ENCODE assay signal across 20 cellular contexts in the genomic region with DNA sequence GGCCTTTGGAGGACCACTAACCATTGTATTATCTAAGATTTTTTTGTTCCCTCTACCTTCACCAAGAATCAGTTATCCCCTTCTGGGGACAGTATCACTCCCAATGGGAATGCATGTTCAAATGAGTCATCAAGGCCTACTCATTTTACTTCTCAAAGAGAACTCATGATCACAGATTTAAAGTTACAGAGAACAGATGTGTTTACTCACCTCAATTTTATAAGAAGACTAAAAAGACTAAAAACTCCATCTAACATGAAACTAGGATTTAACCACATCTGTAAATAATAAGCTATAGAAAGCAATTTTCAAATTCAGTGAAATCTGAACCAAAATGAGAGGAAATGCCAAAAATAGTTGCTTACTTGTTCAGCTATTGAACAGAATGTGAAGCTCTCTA.
DNase-seq lines count a peak whose midpoint lies in the region; ATAC-seq and TF ChIP-seq lines count a peak whose summit lies in the region.
"Had no signal": no experiment of that assay in that cellular context is flagged by ENCODE, and none has a peak within 500 bp of the region (broad histone marks: within the 10 kb centered on the region; RNA-seq: fewer than 3 reads in every experiment).

No MANE protein-coding gene starts in this region.

- H2BK12ac ChIP-seq in mesenchymal stem cell (ENCODE audit: low read length in 2 of 2): no peak overlapping the region

- H3K36me3 Mint-ChIP-seq in activated naive CD4-positive, alpha-beta T cell treated with anti-CD3 and anti-CD28 coated beads for 36 hours (ENCODE audit: low read depth): no peaks in the 10 kb centered on the region
- no peaks in the 10 kb centered on the region for H3K36me3 Mint-ChIP-seq in type B pancreatic cell
- H3K36me3 Mint-ChIP-seq: activated naive CD8-positive, alpha-beta T cell treated with anti-CD3 and anti-CD28 coated beads, Interleukin-2, amount 10 ng/mL, durations not matched to agents 7 days and 5 days had no signal

- no peak overlapping the region for H2AFZ ChIP-seq in mesenchymal stem cell (ENCODE audit: low read depth, low read length)

- no peak overlapping the region for H2BK120ac ChIP-seq in mesenchymal stem cell (ENCODE audit: low read depth, low read length)

- H3K27me3 Mint-ChIP-seq in activated naive CD4-positive, alpha-beta T cell treated with anti-CD3 and anti-CD28 coated beads for 36 hours (ENCODE audit: low read depth): peaks cover 4% of the 10 kb centered on the region
- no peaks in the 10 kb centered on the region for H3K27me3 Mint-ChIP-seq in type B pancreatic cell

- no peak for ATAC-seq in upper lobe of right lung
- ATAC-seq: activated CD4-positive, alpha-beta T cell treated with anti-CD3 and anti-CD28 coated beads for 36 hours; left lobe of liver; Right ventricle myocardium inferior had no signal

- no peak overlapping the region for H3K23ac ChIP-seq in mesenchymal stem cell (ENCODE audit: low read length in 2 of 2)

- H3K4ac ChIP-seq in mesenchymal stem cell (ENCODE audit: low read depth in 1 of 2, low read length in 2 of 2): no peak overlapping the region

- peak overlapping the region; percentile 19 for H2BK5ac ChIP-seq in mesenchymal stem cell (ENCODE audit: low read depth, low read length, poor library complexity, severe bottlenecking)

- TF ChIP-seq CTCF in AG09309 (IDR thresholded peaks at IDR 0.05; ENCODE audit: control insufficient read depth, insufficient read depth, low read depth, low read length, missing control alignments) (no peak), upper lobe of right lung (IDR thresholded peaks at IDR 0.05) (no peak), type B pancreatic cell (conservative IDR thresholded peaks at IDR 0.05) (no peak)

- no peaks in the 10 kb centered on the region for H3K79me1 ChIP-seq in mesenchymal stem cell (replicated peaks; ENCODE audit: low read length, poor library complexity, severe bottlenecking)

- H3K4me1 Mint-ChIP-seq in activated naive CD4-positive, alpha-beta T cell treated with anti-CD3 and anti-CD28 coated beads for 36 hours (ENCODE audit: low read depth): no peaks in the 10 kb centered on the region
- no peaks in the 10 kb centered on the region for H3K4me1 Mint-ChIP-seq in type B pancreatic cell (ENCODE audit: unreplicated experiment)
- H3K4me1 Mint-ChIP-seq: activated CD4-positive, alpha-beta T cell treated with anti-CD3 and anti-CD28 coated beads for 36 hours; activated naive CD8-positive, alpha-beta T cell treated with anti-CD3 and anti-CD28 coated beads, Interleukin-2, amount 10 ng/mL, durations not matched to agents 7 days and 5 days had no signal

- peak overlapping the region; percentile 35 for H3K9ac ChIP-seq in mesenchymal stem cell (ENCODE audit: low read length)
- H3K9ac ChIP-seq: BLaER1, KMS-11 had no signal

- CTCF ChIA-PET in activated naive CD4-positive, alpha-beta T cell treated with anti-CD3 and anti-CD28 coated beads for 36 hours (lab: Charles Lee): no interaction called here

- peak overlapping the region; percentile 65 for H3K27ac ChIP-seq in caudate nucleus (ENCODE audit: low read depth, low read length)
- no peak overlapping the region for H3K27ac ChIP-seq in mesenchymal stem cell (ENCODE audit: low read length, poor library complexity, severe bottlenecking)
- H3K27ac ChIP-seq in upper lobe of right lung: no peak overlapping the region
- H3K27ac ChIP-seq: BLaER1, colonic mucosa, KMS-11 had no signal

- H3K9me3 Mint-ChIP-seq in activated naive CD4-positive, alpha-beta T cell treated with anti-CD3 and anti-CD28 coated beads for 36 hours: no peaks in the 10 kb centered on the region
- H3K9me3 Mint-ChIP-seq in type B pancreatic cell: no peaks in the 10 kb centered on the region
- H3K9me3 Mint-ChIP-seq: activated naive CD8-positive, alpha-beta T cell treated with anti-CD3 and anti-CD28 coated beads, Interleukin-2, amount 10 ng/mL, durations not matched to agents 7 days and 5 days; T-helper 2 cell treated with Interferon-gamma antibody and Interleukin-4, amounts not matched to agents 5 μg/mL and 100 μg/mL, for 36 hours had no signal

- H3K27ac Mint-ChIP-seq in activated naive CD4-positive, alpha-beta T cell treated with anti-CD3 and anti-CD28 coated beads for 36 hours: no peak overlapping the region
- no peak overlapping the region for H3K27ac Mint-ChIP-seq in type B pancreatic cell
- H3K27ac Mint-ChIP-seq: activated CD4-positive, alpha-beta T cell treated with anti-CD3 and anti-CD28 coated beads for 36 hours; activated naive CD8-positive, alpha-beta T cell treated with anti-CD3 and anti-CD28 coated beads, Interleukin-2, amount 10 ng/mL, durations not matched to agents 7 days and 5 days; T-helper 2 cell treated with Interferon-gamma antibody and Interleukin-4, amounts not matched to agents 5 μg/mL and 100 μg/mL, for 36 hours had no signal

- H3K4me1 ChIP-seq in mesenchymal stem cell (ENCODE audit: control insufficient read depth, insufficient read depth, low read depth, low read length) (no peaks in the 10 kb centered on the region), upper lobe of right lung (no peaks in the 10 kb centered on the region)
- H3K4me1 ChIP-seq: BLaER1, colonic mucosa had no signal

- H4K91ac ChIP-seq in mesenchymal stem cell (ENCODE audit: low read length): no peak overlapping the region

- no peak overlapping the region for H3K18ac ChIP-seq in mesenchymal stem cell (ENCODE audit: low read depth in 1 of 2, low read length in 2 of 2)

- no peak overlapping the region for H3K4me2 ChIP-seq in mesenchymal stem cell (ENCODE audit: low read length, poor library complexity, severe bottlenecking)
- H3K4me2 ChIP-seq: BLaER1, KMS-11 had no signal

- H3K4me3 ChIP-seq in AG09309 (ENCODE audit: control insufficient read depth, low read depth, low read length): no peak overlapping the region
- H3K4me3 ChIP-seq in mesenchymal stem cell (ENCODE audit: insufficient read depth in 1 of 2, low read depth in 1 of 2, low read length in 2 of 2): no peak overlapping the region
- H3K4me3 ChIP-seq in upper lobe of right lung: no peak overlapping the region
- H3K4me3 ChIP-seq: BLaER1, colonic mucosa had no signal

- H3K27me3 ChIP-seq in mesenchymal stem cell (ENCODE audit: control insufficient read depth in 1 of 2, insufficient read depth in 1 of 2, low read length in 2 of 2): no peaks in the 10 kb centered on the region
- no peaks in the 10 kb centered on the region for H3K27me3 ChIP-seq in upper lobe of right lung
- H3K27me3 ChIP-seq: BLaER1, colonic mucosa had no signal

- H3K4me3 Mint-ChIP-seq in activated naive CD4-positive, alpha-beta T cell treated with anti-CD3 and anti-CD28 coated beads for 36 hours: no peak overlapping the region
- H3K4me3 Mint-ChIP-seq in type B pancreatic cell: no peak overlapping the region
- H3K4me3 Mint-ChIP-seq: activated CD4-positive, alpha-beta T cell treated with anti-CD3 and anti-CD28 coated beads for 36 hours; activated naive CD8-positive, alpha-beta T cell treated with anti-CD3 and anti-CD28 coated beads, Interleukin-2, amount 10 ng/mL, durations not matched to agents 7 days and 5 days; T-helper 2 cell treated with Interferon-gamma antibody and Interleukin-4, amounts not matched to agents 5 μg/mL and 100 μg/mL, for 36 hours had no signal

- DNase-seq in AG09309 (ENCODE audit: low read depth) (peak; percentile 21), HT1080 (ENCODE audit: low read depth) (peak; percentile 48), caudate nucleus (lab: John Stamatoyannopoulos, UW) (peak in 1 of 61 donors; percentile 11), mesenchymal stem cell (no peak), upper lobe of right lung (no peak), NCI-H1694 treated with DMSO at 0.1 percent for 48 hours (lab: John Stamatoyannopoulos, UW) (no peak), type B pancreatic cell (ENCODE audit: extremely low spot score, unreplicated experiment) (no peak)
- no peak for DNase-seq in activated naive CD4-positive, alpha-beta T cell treated with anti-CD3 and anti-CD28 coated beads for 36 hours
- DNase-seq: activated CD4-positive, alpha-beta T cell treated with anti-CD3 and anti-CD28 coated beads for 36 hours; activated naive CD8-positive, alpha-beta T cell treated with anti-CD3 and anti-CD28 coated beads, Interleukin-2, amount 10 ng/mL, durations not matched to agents 7 days and 5 days; colonic mucosa; erythroblast; H7; NCI-H1436; NK-92 treated with Interleukin-12 subunit alpha and Interleukin-12 subunit beta, amount 100 ng/mL, for 24 hours had no signal

- no peak overlapping the region for H4K8ac ChIP-seq in mesenchymal stem cell (ENCODE audit: low read length)

- no peaks in the 10 kb centered on the region for H3K9me3 ChIP-seq in mesenchymal stem cell (ENCODE audit: control insufficient read depth, low read length)
- H3K9me3 ChIP-seq in upper lobe of right lung: no peaks in the 10 kb centered on the region
- H3K9me3 ChIP-seq: BLaER1, colonic mucosa had no signal

- H3K36me3 ChIP-seq in mesenchymal stem cell (ENCODE audit: control insufficient read depth in 1 of 2, insufficient read depth in 2 of 2, low read depth in 1 of 2, low read length in 2 of 2) (no peaks in the 10 kb centered on the region), upper lobe of right lung (no peaks in the 10 kb centered on the region)
- H3K36me3 ChIP-seq: BLaER1, colonic mucosa had no signal

- intact Hi-C loops in upper lobe of right lung (cut with DNase I): no loop called here
- intact Hi-C loops in activated naive CD4-positive, alpha-beta T cell treated with anti-CD3 and anti-CD28 coated beads for 36 hours (cut with micrococcal nuclease): no loop called here

- H2BK15ac ChIP-seq in mesenchymal stem cell (ENCODE audit: low read depth, poor library complexity, severe bottlenecking): no peak overlapping the region

- no peak overlapping the region for H2AK5ac ChIP-seq in mesenchymal stem cell (ENCODE audit: low read length, severe bottlenecking)

- no peak overlapping the region for H3K14ac ChIP-seq in mesenchymal stem cell (ENCODE audit: low read length in 2 of 2)

Comparison
In these comparisons a context has a peak if more than half of its experiments do, and no peak if none do; other contexts are left out.
1. DNase-seq: peak in AG09309 (single experiment) and HT1080 (single experiment); none in mesenchymal stem cell (single experiment), upper lobe of right lung (single experiment), activated naive CD4-positive, alpha-beta T cell treated with anti-CD3 and anti-CD28 coated beads for 36 hours (single experiment), NCI-H1694 treated with DMSO at 0.1 percent for 48 hours (single experiment) and type B pancreatic cell (single experiment).